Comparison of ENCODE assay signal across 24 cellular contexts in the genomic region with DNA sequence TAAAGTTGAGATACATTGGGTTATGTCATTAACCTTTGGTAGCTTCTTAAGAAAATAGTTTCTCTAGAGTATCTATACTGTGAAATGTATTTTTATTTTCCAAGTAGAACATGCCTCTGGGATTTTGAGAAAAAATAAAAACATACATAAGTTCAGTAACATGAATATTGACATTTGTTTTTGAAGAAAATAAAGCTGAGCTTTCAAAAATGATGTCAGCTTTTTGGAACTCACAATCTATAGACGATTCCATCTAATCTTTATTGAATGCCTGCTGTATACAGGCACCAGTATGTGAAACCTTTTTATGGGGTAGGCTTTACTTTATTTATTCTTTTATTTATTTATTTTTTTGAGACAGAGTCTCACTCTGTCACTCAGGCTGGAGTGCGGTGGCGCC.
A peak's percentile ranks its signal among the peaks of the same experiment; 100 is the strongest.
DNase-seq lines count a peak whose midpoint lies in the region; ATAC-seq, FAIRE-seq and TF ChIP-seq lines count a peak whose summit lies in the region.
"Had no signal": no experiment of that assay in that cellular context is flagged by ENCODE, and none has a peak within 500 bp of the region (broad histone marks: within the 10 kb centered on the region; RNA-seq: fewer than 3 reads in every experiment).

No MANE protein-coding gene starts in this region.

- H3K36me3 ChIP-seq in HepG2 (replicated peaks in 1 of 2; ENCODE audit: control insufficient read depth in 1 of 2, insufficient read depth in 2 of 2, low read length in 2 of 2) (no peaks in the 10 kb centered on the region), right lobe of liver (no peaks in the 10 kb centered on the region), K562 (ENCODE audit: control insufficient read depth, insufficient read depth, low read length) (no peaks in the 10 kb centered on the region)
- H3K36me3 ChIP-seq: BE2C, BLaER1 had no signal

- H2AFZ ChIP-seq in HepG2 (ENCODE audit: low read length) (no peak overlapping the region), K562 (ENCODE audit: low read depth, low read length) (no peak overlapping the region)

- TF ChIP-seq EP300 in HepG2 (IDR thresholded peaks at IDR 0.05; ENCODE audit: low read depth in 2 of 2, low read length in 2 of 2) (no peak), HepG2 (CRISPR knock-in tag; IDR thresholded peaks at IDR 0.05; ENCODE audit: borderline replicate concordance) (no peak), K562 (IDR thresholded peaks at IDR 0.05; ENCODE audit: low read length) (no peak)

- H3K27ac ChIP-seq in HepG2 (ENCODE audit: extremely low read length, insufficient read depth, low read length) (no peak overlapping the region), right lobe of liver (no peak overlapping the region), K562 (ENCODE audit: extremely low read depth, low read depth, low read length) (no peak overlapping the region)
- H3K27ac ChIP-seq: 22Rv1, BLaER1 had no signal

- intact Hi-C loops in HepG2 (cut with micrococcal nuclease; ENCODE audit: unreplicated experiment), result no loop called here
- intact Hi-C loops in right lobe of liver (cut with DNase I), result no loop called here
- intact Hi-C loops in K562 (cut with micrococcal nuclease), result no loop called here

- TF ChIP-seq POLR2A in HepG2 (IDR thresholded peaks at IDR 0.05; ENCODE audit: insufficient read depth in 1 of 2, low read depth in 2 of 2, low read length in 2 of 2) (no peak), right lobe of liver (IDR thresholded peaks at IDR 0.05) (no peak), K562 (conservative IDR thresholded peaks at IDR 0.05) (no peak)

- H3K9me1 ChIP-seq in K562 (ENCODE audit: control insufficient read depth, insufficient read depth, low read length), result no peaks in the 10 kb centered on the region

- no peaks in the 10 kb centered on the region for H4K20me1 ChIP-seq in HepG2 (ENCODE audit: insufficient read depth, low read length)
- H4K20me1 ChIP-seq in K562 (replicated peaks; ENCODE audit: control insufficient read depth, insufficient read depth, low read length), result no peaks in the 10 kb centered on the region
- H4K20me1 ChIP-seq: BLaER1 had no signal

- H3K79me2 ChIP-seq in HepG2 (ENCODE audit: insufficient read depth, low read length) (no peaks in the 10 kb centered on the region), K562 (ENCODE audit: control insufficient read depth, insufficient read depth, low read length) (no peaks in the 10 kb centered on the region)

- no peak for TF ChIP-seq CTCF in HepG2 (CRISPR knock-in tag; IDR thresholded peaks at IDR 0.05)
- no peak for TF ChIP-seq CTCF in right lobe of liver (IDR thresholded peaks at IDR 0.05)
- TF ChIP-seq CTCF in K562 (IDR thresholded peaks at IDR 0.05 in 2 of 3, conservative IDR thresholded peaks at IDR 0.05 in 1 of 3; ENCODE audit: insufficient read depth in 2 of 3, low read depth in 1 of 3, low read length in 3 of 3), result no peak

- no peaks in the 10 kb centered on the region for H3K9me3 ChIP-seq in HepG2 (ENCODE audit: low read length)
- no peaks in the 10 kb centered on the region for H3K9me3 ChIP-seq in right lobe of liver
- H3K9me3 ChIP-seq in K562 (replicated peaks; ENCODE audit: control insufficient read depth, insufficient read depth, low read depth, low read length), result no peaks in the 10 kb centered on the region
- H3K9me3 ChIP-seq: BE2C, BLaER1 had no signal

- ATAC-seq in HepG2 (no peak), right lobe of liver (no peak), K562 (no peak), GM19395 (IDR thresholded peaks at IDR 0.05; ENCODE audit: unreplicated experiment) (no peak)
- ATAC-seq: GM12878 had no signal

- H3K4me2 ChIP-seq in HepG2 (ENCODE audit: low read depth, low read length), result no peak overlapping the region
- H3K4me2 ChIP-seq in K562 (ENCODE audit: insufficient read depth, low read length), result no peak overlapping the region
- H3K4me2 ChIP-seq: BLaER1 had no signal

- 23% methylated on average over 3 of the region's 3 CpGs for WGBS in HepG2 (ENCODE audit: low lambda C conversion rate)
- whole genome bisulfite sequencing in right lobe of liver (ENCODE audit: insufficient coverage, low coverage, low lambda C conversion rate, missing lambda C conversion rate), result 73% methylated on average over 3 of the region's 3 CpGs
- WGBS in K562 (ENCODE audit: insufficient coverage, low coverage, missing lambda C conversion rate), result 2% methylated on average over 3 of the region's 3 CpGs

- no peak for TF ChIP-seq RAD21 in HepG2 (CRISPR knock-in tag; IDR thresholded peaks at IDR 0.05)
- TF ChIP-seq RAD21 in K562 (CRISPR knock-in tag; conservative IDR thresholded peaks at IDR 0.05 in 1 of 2, IDR thresholded peaks at IDR 0.05 in 1 of 2), result no peak

- in situ Hi-C loops in HepG2 (cut with HindIII; ENCODE audit: extremely low pct_ligation_motif_present, low pct_unique_long_range_greater_than_20kb) (no loop called here), K562 (cut with MboI) (no loop called here)

- CTCF ChIA-PET in HepG2 (lab: Yijun Ruan, JAX; ENCODE audit: low intra/inter-chr PET ratio, low total read pairs) (no interaction called here), K562 (lab: Yijun Ruan, JAX; ENCODE audit: low intra/inter-chr PET ratio) (no interaction called here)

- BruUV-seq in HepG2 (replicated peaks; lab: Mats Ljungman, UMichigan) (no TSS peak), K562 (replicated peaks; lab: Mats Ljungman, UMichigan) (no TSS peak)

- H3K9ac ChIP-seq in HepG2 (ENCODE audit: insufficient read depth, low read depth, low read length) (no peak overlapping the region), K562 (ENCODE audit: insufficient read depth in 1 of 2, low read depth in 2 of 2, low read length in 2 of 2) (no peak overlapping the region)
- H3K9ac ChIP-seq: BLaER1 had no signal

- DNase-seq in HepG2 (ENCODE audit: low spot score), result no peak
- no peak for DNase-seq in right lobe of liver
- no peak for DNase-seq in K562 (ENCODE audit: extremely low read depth in 1 of 4, low spot score in 3 of 4)
- DNase-seq in RKO (ENCODE audit: low spot score), result no peak
- DNase-seq: ACHN; BE2C; C1 segment of cervical spinal cord; CD4-positive, alpha-beta memory T cell; CD4-positive, CD25-positive, alpha-beta regulatory T cell; CD8-positive, alpha-beta memory T cell; COR-L47; DMS 273 treated with DMSO at 0.1 percent for 48 hours; DMS153; DMS53; DMS79; DND-41; EL; GDM1 had no signal

- no peak overlapping the region for H3K4me3 ChIP-seq in HepG2 (replicated peaks in 1 of 3; ENCODE audit: insufficient read depth in 1 of 3, low read depth in 2 of 3, low read length in 3 of 3)
- H3K4me3 ChIP-seq in right lobe of liver, result no peak overlapping the region
- H3K4me3 ChIP-seq in K562, result no peak overlapping the region
- H3K4me3 ChIP-seq: BLaER1, GM12878 had no signal

- no peaks in the 10 kb centered on the region for H3K4me1 ChIP-seq in HepG2 (ENCODE audit: insufficient read depth, low read length)
- H3K4me1 ChIP-seq in right lobe of liver, result no peaks in the 10 kb centered on the region
- H3K4me1 ChIP-seq in K562 (replicated peaks in 1 of 2; ENCODE audit: control insufficient read depth in 2 of 2, insufficient read depth in 2 of 2, low read length in 2 of 2), result no peaks in the 10 kb centered on the region
- H3K4me1 ChIP-seq: BE2C, BLaER1 had no signal

- H3K27me3 ChIP-seq in HepG2 (ENCODE audit: control insufficient read depth in 1 of 2, insufficient read depth in 2 of 2, low read length in 2 of 2), result peaks cover 0 to 14% of the 10 kb centered on the region in 2 experiments; a peak in 1 of 5 replicates
- H3K27me3 ChIP-seq in right lobe of liver, result no peaks in the 10 kb centered on the region
- peaks cover 2 to 18% of the 10 kb centered on the region in 2 experiments; a peak in 3 of 5 replicates for H3K27me3 ChIP-seq in K562 (ENCODE audit: control insufficient read depth in 2 of 2, insufficient read depth in 2 of 2, low read length in 2 of 2)
- H3K27me3 ChIP-seq: BLaER1 had no signal

- FAIRE-seq in HepG2 (lab: Jason Lieb, UNC) (no peak), K562 (lab: Jason Lieb, UNC) (no peak)
- FAIRE-seq: GM12878, GM12892, GM18507 had no signal

- POLR2A ChIA-PET in HepG2 (lab: Yijun Ruan, JAX), result no interaction called here
- POLR2A ChIA-PET in K562 (lab: Yijun Ruan, JAX), result no interaction called here

TF ChIP-seq in HepG2, 621 proteins besides CTCF, POLR2A, EP300 and RAD21:
- TF ChIP-seq MAFF (IDR thresholded peaks at IDR 0.05; ENCODE audit: low read depth, low read length) (peak; percentile 26; the same call in 1 of the 2 replicates), MAFK (conservative IDR thresholded peaks at IDR 0.05 in 1 of 2, IDR thresholded peaks at IDR 0.05 in 1 of 2; ENCODE audit: low read length in 2 of 2) (peak in 1 of 2 experiments; percentile 61; a peak in 2 of 4 replicates), GTF2F1 (IDR thresholded peaks at IDR 0.05; ENCODE audit: low read length) (no peak), ZSCAN29 (CRISPR knock-in tag; conservative IDR thresholded peaks at IDR 0.05) (no peak)

TF ChIP-seq in K562, 482 proteins besides CTCF, POLR2A, EP300 and RAD21:
- peak; percentile 77 for TF ChIP-seq ZNF316 (IDR thresholded peaks at IDR 0.05)
- no peak for TF ChIP-seq ZNF764 (CRISPR knock-in tag; IDR thresholded peaks at IDR 0.05; ENCODE audit: low read depth)
- peak; percentile 34; the same call in 1 of the 2 replicates for TF ChIP-seq C11orf30 (IDR thresholded peaks at IDR 0.05; ENCODE audit: low read depth)
- TF ChIP-seq BHLHE40 (IDR thresholded peaks at IDR 0.05; ENCODE audit: low read length), result no peak
